ENCODE assay signal across 19 cellular contexts in genomic region chr13:80022146-80022545, GRCh38.
DNase-seq lines count a peak whose midpoint lies in the region; ATAC-seq and TF ChIP-seq lines count a peak whose summit lies in the region.
"Had no signal": no experiment of that assay in that cellular context is flagged by ENCODE, and none has a peak within 500 bp of the region (broad histone marks: within the 10 kb centered on the region; RNA-seq: fewer than 3 reads in every experiment).

No MANE protein-coding gene starts in this region.

- H3K9me2 ChIP-seq in SK-N-SH: no peaks in the 10 kb centered on the region

- no peak overlapping the region for H3K9ac ChIP-seq in SK-N-SH

- H3K4me1 Mint-ChIP-seq in glutamatergic neuron (ENCODE audit: low read depth, unreplicated experiment): peaks cover 10% of the 10 kb centered on the region
- H3K4me1 Mint-ChIP-seq: CD8-positive, alpha-beta memory T cell had no signal

- ATAC-seq in Right ventricle myocardium superior (ENCODE audit: poor library complexity): no peak
- ATAC-seq: PC-3 had no signal

- no peak for TF ChIP-seq EP300 in SK-N-SH (IDR thresholded peaks at IDR 0.05; ENCODE audit: borderline replicate concordance in 1 of 2, low read depth in 1 of 2, low read length in 1 of 2)

- intact Hi-C loops in Right ventricle myocardium superior (cut with DNase I): no loop called here

- H3K27me3 Mint-ChIP-seq in glutamatergic neuron (ENCODE audit: unreplicated experiment): no peaks in the 10 kb centered on the region

- peaks cover 0 to 3% of the 10 kb centered on the region in 2 experiments; a peak in 2 of 4 replicates for H3K4me1 ChIP-seq in SK-N-SH (ENCODE audit: control insufficient read depth in 1 of 2, insufficient read depth in 2 of 2, low read depth in 1 of 2, low read length in 1 of 2)
- peaks cover 17% of the 10 kb centered on the region for H3K4me1 ChIP-seq in neuron (ENCODE audit: insufficient read depth, low read length)

- H3K36me3 ChIP-seq in SK-N-SH (replicated peaks in 1 of 2; ENCODE audit: control insufficient read depth in 1 of 2, insufficient read depth in 2 of 2, low read length in 1 of 2) (no peaks in the 10 kb centered on the region), neuron (ENCODE audit: insufficient read depth, low read length) (no peaks in the 10 kb centered on the region)
- H3K36me3 ChIP-seq: MG63 had no signal

- no peaks in the 10 kb centered on the region for H3K79me2 ChIP-seq in SK-N-SH (ENCODE audit: insufficient read depth)

- H3K9me3 Mint-ChIP-seq in glutamatergic neuron (ENCODE audit: unreplicated experiment): no peaks in the 10 kb centered on the region
- H3K9me3 Mint-ChIP-seq: H9 had no signal

- H3K27me3 ChIP-seq in SK-N-SH (ENCODE audit: insufficient read depth): no peaks in the 10 kb centered on the region
- no peaks in the 10 kb centered on the region for H3K27me3 ChIP-seq in neuron (ENCODE audit: insufficient read depth, low read length)
- H3K27me3 ChIP-seq: MG63 had no signal

- H3K4me2 ChIP-seq in SK-N-SH: no peak overlapping the region

- H3F3A ChIP-seq in SK-N-SH (replicated peaks; ENCODE audit: insufficient read depth): no peaks in the 10 kb centered on the region

- H3K27ac Mint-ChIP-seq in glutamatergic neuron (ENCODE audit: unreplicated experiment): peak overlapping the region; percentile 43
- H3K27ac Mint-ChIP-seq: CD8-positive, alpha-beta memory T cell; H9 had no signal

- no peaks in the 10 kb centered on the region for H3K9me3 ChIP-seq in SK-N-SH
- H3K9me3 ChIP-seq in neuron (ENCODE audit: low read length): no peaks in the 10 kb centered on the region
- H3K9me3 ChIP-seq: MG63 had no signal

- H3K36me3 Mint-ChIP-seq in glutamatergic neuron (ENCODE audit: unreplicated experiment): no peaks in the 10 kb centered on the region
- H3K36me3 Mint-ChIP-seq: CD8-positive, alpha-beta memory T cell had no signal

- WGBS in SK-N-SH (ENCODE audit: low lambda C conversion rate): 49% methylated on average over 3 of the region's 3 CpGs

- POLR2A ChIA-PET in SK-N-SH (lab: Yijun Ruan, JAX): no interaction called here

- TF ChIP-seq RAD21 in SK-N-SH (IDR thresholded peaks at IDR 0.05; ENCODE audit: low read length): peak; percentile 12; the same call in 1 of the 2 replicates

- H2AFZ ChIP-seq in SK-N-SH (ENCODE audit: low read depth) (no peak overlapping the region), neuron (ENCODE audit: low read depth, low read length) (peak overlapping the region; percentile 13)

- 0 out of 4 replicates have a peak overlapping the region, but pooled peaks of 1 of the 2 experiments have one; percentile 5 for H3K27ac ChIP-seq in SK-N-SH (ENCODE audit: low read depth in 2 of 2, low read length in 1 of 2)
- H3K27ac ChIP-seq: RWPE1 had no signal

- no peak overlapping the region for H3K4me3 Mint-ChIP-seq in glutamatergic neuron (ENCODE audit: unreplicated experiment)
- H3K4me3 Mint-ChIP-seq: CD8-positive, alpha-beta memory T cell; H9 had no signal

- H4K20me1 ChIP-seq in SK-N-SH (ENCODE audit: insufficient read depth): no peaks in the 10 kb centered on the region

- DNase-seq in ELF-1 (ENCODE audit: low read depth, low spot score): peak; percentile 5
- DNase-seq in SK-N-SH: peak; percentile 7
- DNase-seq in glutamatergic neuron: no peak
- DNase-seq in DMS 273 (lab: John Stamatoyannopoulos, UW; ENCODE audit: unreplicated experiment): no peak
- DNase-seq in GM20000 (ENCODE audit: low spot score): no peak
- DNase-seq in Right ventricle myocardium superior: no peak
- DNase-seq: CD8-positive, alpha-beta memory T cell; DMS79; H9; Kasumi-1; MG63; NCI-H1048; NCI-H1436; NCI-H1930; NCI-H2171 treated with DMSO at 0.1 percent for 48 hours; NCI-H748 treated with DMSO at 0.1 percent for 48 hours; PC-3 had no signal

- no peak overlapping the region for H3K4me3 ChIP-seq in SK-N-SH (ENCODE audit: low read depth in 2 of 2, low read length in 1 of 2)
- H3K4me3 ChIP-seq in neuron (ENCODE audit: low read length): no peak overlapping the region
- H3K4me3 ChIP-seq: MG63 had no signal

- CTCF ChIA-PET in SK-N-SH (lab: Yijun Ruan, JAX): interaction anchor here (0.8 to 1.0 kb wide), 2 partner anchors 20 to 296 kb away, joined by 4 read pairs; no protein-coding TSS in a partner anchor

- TF ChIP-seq CTCF in SK-N-SH (IDR thresholded peaks at IDR 0.05) (no peak), glutamatergic neuron (IDR thresholded peaks at IDR 0.05; ENCODE audit: partially characterized antibody, unreplicated experiment) (no peak), GM20000 (IDR thresholded peaks at IDR 0.05; ENCODE audit: extremely low read depth, missing control alignments) (no peak)

TF ChIP-seq in SK-N-SH, 30 proteins besides CTCF, POLR2A, EP300 and RAD21:
- TF ChIP-seq IRF3 (IDR thresholded peaks at IDR 0.05; ENCODE audit: low read depth, low read length): no peak
- TF ChIP-seq NRF1 (IDR thresholded peaks at IDR 0.05; ENCODE audit: low read depth, low read length): no peak
- TF ChIP-seq REST (IDR thresholded peaks at IDR 0.05; ENCODE audit: low read depth, low read length): peak; percentile 64; the same call in 1 of the 2 replicates
- no peak for TF ChIP-seq MEF2A (IDR thresholded peaks at IDR 0.05; ENCODE audit: borderline replicate concordance, low read depth)
- no peak for TF ChIP-seq FOXJ3 (CRISPR knock-in tag; IDR thresholded peaks at IDR 0.05)
- no peak for TF ChIP-seq EZH2phosphoT487 (IDR thresholded peaks at IDR 0.05; ENCODE audit: borderline replicate concordance, low read depth)

Comparison
In these comparisons a context has a peak if more than half of its experiments do, and no peak if none do; other contexts are left out.
1. DNase-seq: peak in ELF-1 (single experiment) and SK-N-SH (single experiment); none in glutamatergic neuron (single experiment), DMS 273 (single experiment), GM20000 (single experiment) and Right ventricle myocardium superior (single experiment).